ENCODE assay signal across 20 cellular contexts in genomic region chr3:54888162-54888561, GRCh38. TPM values are rescaled to one million over a fixed set of nuclear protein-coding genes. Genes with fewer than 3 reads are reported as not detected.
DNase-seq lines count a peak whose midpoint lies in the region; ATAC-seq and TF ChIP-seq lines count a peak whose summit lies in the region.
"Had no signal": no experiment of that assay in that cellular context is flagged by ENCODE, and none has a peak within 500 bp of the region (broad histone marks: within the 10 kb centered on the region; RNA-seq: fewer than 3 reads in every experiment).

No MANE protein-coding gene starts in this region.

- H3K27ac ChIP-seq in angular gyrus (ENCODE audit: low read depth, low read length) = peak overlapping the region; percentile 51
- peak overlapping the region; percentile 16 to 90 (median 62) for H3K27ac ChIP-seq in gastroesophageal sphincter
- H3K27ac ChIP-seq in testis = peak overlapping the region; percentile 8 to 78
- H3K27ac ChIP-seq: GM23248, HL-60 had no signal

- no peak for ATAC-seq in gastroesophageal sphincter

- intact Hi-C loops in testis (cut with DNase I; ENCODE audit: low total_unique reads) = no loop called here

- TF ChIP-seq POLR2A in gastroesophageal sphincter (IDR thresholded peaks at IDR 0.05) (no peak), testis (IDR thresholded peaks at IDR 0.05) (no peak)

- H3K36me3 ChIP-seq in gastroesophageal sphincter = no peaks in the 10 kb centered on the region
- H3K36me3 ChIP-seq in testis (ENCODE audit: low read depth, missing control alignments) = no peaks in the 10 kb centered on the region
- H3K36me3 ChIP-seq: BE2C, HAP-1 had no signal

- no peak for TF ChIP-seq CTCF in gastroesophageal sphincter (IDR thresholded peaks at IDR 0.05)
- no peak for TF ChIP-seq CTCF in testis (IDR thresholded peaks at IDR 0.05)

- TF ChIP-seq EP300 in gastroesophageal sphincter (IDR thresholded peaks at IDR 0.05) = no peak

- H3K27me3 ChIP-seq in gastroesophageal sphincter (no peaks in the 10 kb centered on the region), testis (no peaks in the 10 kb centered on the region)
- H3K27me3 ChIP-seq: BE2C had no signal

- H3K4me1 ChIP-seq in gastroesophageal sphincter (peaks cover 19 to 52% (median 25%) of the 10 kb centered on the region in 3 donors), testis (peaks cover 38% of the 10 kb centered on the region)
- H3K4me1 ChIP-seq: BE2C had no signal

- H3K4me3 ChIP-seq in gastroesophageal sphincter (no peak overlapping the region), testis (no peak overlapping the region)
- H3K4me3 ChIP-seq: GM23248, HAP-1 had no signal

- no peaks in the 10 kb centered on the region for H3K9me3 ChIP-seq in gastroesophageal sphincter
- no peaks in the 10 kb centered on the region for H3K9me3 ChIP-seq in testis
- H3K9me3 ChIP-seq: BE2C, HAP-1 had no signal

- DNase-seq in occipital lobe (lab: John Stamatoyannopoulos, UW) (peak; percentile 21), testis (peak; percentile 35), SW480 (ENCODE audit: low spot score) (no peak), NCI-H1092 (lab: John Stamatoyannopoulos, UW) (no peak), NCI-H510A treated with DMSO at 0.1 percent for 48 hours (lab: John Stamatoyannopoulos, UW) (no peak)
- DNase-seq: ACHN; BE2C; C1 segment of cervical spinal cord; CD4-positive, CD25-positive, alpha-beta regulatory T cell; CD8-positive, alpha-beta memory T cell; COR-L47; DMS 273 treated with DMSO at 0.1 percent for 48 hours; DMS53; GM23248 had no signal

- WGBS in gastroesophageal sphincter (ENCODE audit: low coverage in 1 of 2), 2 donors = 92 to 94% methylated on average over 8 of the region's 9 CpGs
- WGBS in testis, 2 donors = 75 to 84% methylated on average over 9 of the region's 9 CpGs

RNA-seq across cellular contexts. Expression of gene LRTM1, which starts 39.7 kb away (rescaled TPM):
- total RNA-seq in gastroesophageal sphincter (not detected), occipital lobe (not detected), testis (not detected)
- polyA plus RNA-seq in testis (ENCODE audit: insufficient read depth, low read depth, low replicate concordance) = 0.22 TPM
- total RNA-seq: CD4-positive, CD25-positive, alpha-beta regulatory T cell; CD8-positive, alpha-beta memory T cell; GM23248; H4; HT1080 had no signal
- polyA plus RNA-seq: CD4-positive, CD25-positive, alpha-beta regulatory T cell; CD8-positive, alpha-beta memory T cell; GM23248 had no signal

Comparison
In these comparisons a context has a peak if more than half of its experiments do, and no peak if none do; other contexts are left out.
1. DNase-seq: peak in occipital lobe (single experiment) and testis (single experiment); none in SW480 (single experiment), NCI-H1092 (single experiment) and NCI-H510A treated with DMSO at 0.1 percent for 48 hours (single experiment).
2. Peak in every context shown above with its lines, with median percentiles within 50 percentile points of each other: H3K27ac ChIP-seq.